Comparison of ENCODE assay signal across 23 cellular contexts in the genomic region with DNA sequence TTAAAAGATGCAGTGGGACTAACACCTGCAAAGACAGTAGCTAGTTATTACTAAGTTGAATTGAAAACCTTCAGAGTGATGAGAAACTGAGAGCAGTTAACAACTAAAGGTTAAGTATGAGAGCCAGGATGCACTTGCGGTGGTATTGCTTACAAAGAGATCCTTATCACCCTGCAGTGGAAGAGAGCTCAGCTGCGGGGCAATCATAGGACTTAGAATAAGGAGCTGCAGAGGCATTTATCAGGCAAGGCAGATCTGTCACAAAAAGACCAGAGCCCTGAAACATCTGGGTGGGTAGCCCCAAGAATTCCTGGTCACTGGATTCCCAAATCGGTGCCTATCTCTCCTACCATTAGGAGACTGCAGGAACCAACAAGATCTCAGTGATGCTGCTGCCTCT. TPM values are rescaled to one million over a fixed set of nuclear protein-coding genes. Genes with fewer than 3 reads are reported as not detected.
A peak's percentile ranks its signal among the peaks of the same experiment; 100 is the strongest.
DNase-seq lines count a peak whose midpoint lies in the region; ATAC-seq, FAIRE-seq and TF ChIP-seq lines count a peak whose summit lies in the region.
"Had no signal": no experiment of that assay in that cellular context is flagged by ENCODE, and none has a peak within 500 bp of the region (broad histone marks: within the 10 kb centered on the region; RNA-seq: fewer than 3 reads in every experiment).

No MANE protein-coding gene starts in this region.

- DNase-seq in activated CD4-positive, alpha-beta T cell treated with anti-CD3 and anti-CD28 coated beads, Interleukin-2, amount 10 ng/mL, durations not matched to agents 7 days and 5 days: peak; percentile 21
- no peak for DNase-seq in activated CD4-positive, alpha-beta T cell treated with anti-CD3 and anti-CD28 coated beads, Interleukin-2, amount 50 U/mL, for 4 hours
- peak; percentile 59 for DNase-seq in ELF-1 (ENCODE audit: low read depth, low spot score)
- peak; percentile 8 for DNase-seq in activated CD8-positive, alpha-beta T cell treated with anti-CD3 and anti-CD28 coated beads for 36 hours
- DNase-seq in islet precursor cell: peak; percentile 83
- DNase-seq in GM19239 (ENCODE audit: insufficient read length, low spot score): no peak
- no peak for DNase-seq in HuH-7.5 (ENCODE audit: low spot score)
- DNase-seq in NCI-H446 treated with DMSO at 0.1 percent for 48 hours (lab: John Stamatoyannopoulos, UW): no peak
- DNase-seq: cortex of kidney; endodermal cell; left cardiac atrium; naive B cell; NCI-H1694; NCI-H2171 treated with DMSO at 0.1 percent for 48 hours; NCI-H69; nucleus accumbens; spleen; stimulated activated CD4-positive, alpha-beta T cell treated with anti-CD3 and anti-CD28 coated beads, Interleukin-4, amount 100 ng/mL, for 24 hours; stomach; upper lobe of right lung had no signal

- no peaks in the 10 kb centered on the region for H3K36me3 Mint-ChIP-seq in activated CD4-positive, alpha-beta T cell treated with anti-CD3 and anti-CD28 coated beads, Interleukin-2, amount 10 ng/mL, durations not matched to agents 7 days and 5 days (ENCODE audit: low read depth)
- no peaks in the 10 kb centered on the region for H3K36me3 Mint-ChIP-seq in activated CD8-positive, alpha-beta T cell treated with anti-CD3 and anti-CD28 coated beads for 36 hours (ENCODE audit: low read depth)
- H3K36me3 Mint-ChIP-seq: memory B cell, naive B cell had no signal

- intact Hi-C loops in activated CD8-positive, alpha-beta T cell treated with anti-CD3 and anti-CD28 coated beads for 36 hours (cut with micrococcal nuclease): no loop called here

- ATAC-seq in activated CD8-positive, alpha-beta T cell treated with anti-CD3 and anti-CD28 coated beads for 36 hours: peak; percentile 58
- ATAC-seq: left cardiac atrium, upper lobe of right lung had no signal

- POLR2A ChIA-PET in activated CD4-positive, alpha-beta T cell treated with anti-CD3 and anti-CD28 coated beads, Interleukin-2, amount 10 ng/mL, durations not matched to agents 7 days and 5 days (lab: Charles Lee): no interaction called here
- POLR2A ChIA-PET in activated CD8-positive, alpha-beta T cell treated with anti-CD3 and anti-CD28 coated beads for 36 hours (lab: Charles Lee): no interaction called here

- H3K27ac Mint-ChIP-seq in activated CD4-positive, alpha-beta T cell treated with anti-CD3 and anti-CD28 coated beads, Interleukin-2, amount 10 ng/mL, durations not matched to agents 7 days and 5 days: no peak overlapping the region
- H3K27ac Mint-ChIP-seq in activated CD8-positive, alpha-beta T cell treated with anti-CD3 and anti-CD28 coated beads for 36 hours: no peak overlapping the region
- H3K27ac Mint-ChIP-seq: activated T-helper 1 cell treated with anti-CD3 and anti-CD28 coated beads, Interleukin-12 subunit alpha, Interleukin-12 subunit beta, Interleukin-2, Interleukin-4 antibody, amounts not matched to agents 30 ng/mL and 10 ng/mL and 1 ng/mL, durations not matched to agents 14 hours and 24 hours and 36 hours; endodermal cell; memory B cell; naive B cell had no signal

- no peak overlapping the region for H3K4me3 Mint-ChIP-seq in activated CD4-positive, alpha-beta T cell treated with anti-CD3 and anti-CD28 coated beads, Interleukin-2, amount 10 ng/mL, durations not matched to agents 7 days and 5 days
- H3K4me3 Mint-ChIP-seq in activated CD8-positive, alpha-beta T cell treated with anti-CD3 and anti-CD28 coated beads for 36 hours: no peak overlapping the region
- H3K4me3 Mint-ChIP-seq: activated T-helper 1 cell treated with anti-CD3 and anti-CD28 coated beads, Interleukin-12 subunit alpha, Interleukin-12 subunit beta, Interleukin-2, Interleukin-4 antibody, amounts not matched to agents 30 ng/mL and 10 ng/mL and 1 ng/mL, durations not matched to agents 14 hours and 24 hours and 36 hours; endodermal cell; memory B cell; naive B cell had no signal

- H3K9me3 Mint-ChIP-seq in activated CD4-positive, alpha-beta T cell treated with anti-CD3 and anti-CD28 coated beads, Interleukin-2, amount 10 ng/mL, durations not matched to agents 7 days and 5 days: no peaks in the 10 kb centered on the region
- no peaks in the 10 kb centered on the region for H3K9me3 Mint-ChIP-seq in activated CD8-positive, alpha-beta T cell treated with anti-CD3 and anti-CD28 coated beads for 36 hours
- H3K9me3 Mint-ChIP-seq: activated T-helper 1 cell treated with anti-CD3 and anti-CD28 coated beads, Interleukin-12 subunit alpha, Interleukin-12 subunit beta, Interleukin-2, Interleukin-4 antibody, amounts not matched to agents 30 ng/mL and 10 ng/mL and 1 ng/mL, durations not matched to agents 14 hours and 24 hours and 36 hours; endodermal cell; memory B cell; naive B cell had no signal

- no peak for FAIRE-seq in GM19239 (lab: Jason Lieb, UNC)
- FAIRE-seq: H54 had no signal

- TF ChIP-seq CTCF in activated CD8-positive, alpha-beta T cell treated with anti-CD3 and anti-CD28 coated beads for 36 hours (IDR thresholded peaks at IDR 0.05): no peak

- peaks cover 16% of the 10 kb centered on the region for H3K27me3 Mint-ChIP-seq in activated CD4-positive, alpha-beta T cell treated with anti-CD3 and anti-CD28 coated beads, Interleukin-2, amount 10 ng/mL, durations not matched to agents 7 days and 5 days
- H3K27me3 Mint-ChIP-seq in activated CD8-positive, alpha-beta T cell treated with anti-CD3 and anti-CD28 coated beads for 36 hours: peaks cover 14% of the 10 kb centered on the region

- H3K4me1 Mint-ChIP-seq in activated CD4-positive, alpha-beta T cell treated with anti-CD3 and anti-CD28 coated beads, Interleukin-2, amount 10 ng/mL, durations not matched to agents 7 days and 5 days: no peaks in the 10 kb centered on the region
- H3K4me1 Mint-ChIP-seq in activated CD8-positive, alpha-beta T cell treated with anti-CD3 and anti-CD28 coated beads for 36 hours (ENCODE audit: low read depth): no peaks in the 10 kb centered on the region
- H3K4me1 Mint-ChIP-seq: memory B cell, naive B cell had no signal

- CTCF ChIA-PET in activated CD4-positive, alpha-beta T cell treated with anti-CD3 and anti-CD28 coated beads, Interleukin-2, amount 10 ng/mL, durations not matched to agents 7 days and 5 days (lab: Charles Lee): no interaction called here
- CTCF ChIA-PET in activated CD8-positive, alpha-beta T cell treated with anti-CD3 and anti-CD28 coated beads for 36 hours (lab: Charles Lee): interaction anchor here (0.9 kb wide), 1 partner anchor 153 kb away, joined by 4 read pairs; no protein-coding TSS in a partner anchor

RNA-seq across cellular contexts. Expression of a gene that starts 34.3 kb away (rescaled TPM):
- total RNA-seq in activated CD4-positive, alpha-beta T cell treated with anti-CD3 and anti-CD28 coated beads, Interleukin-2, amount 10 ng/mL, durations not matched to agents 7 days and 5 days: not detected
- not detected for total RNA-seq in activated CD8-positive, alpha-beta T cell treated with anti-CD3 and anti-CD28 coated beads for 36 hours
- total RNA-seq: activated T-helper 1 cell treated with anti-CD3 and anti-CD28 coated beads, Interleukin-12 subunit alpha, Interleukin-12 subunit beta, Interleukin-2, Interleukin-4 antibody, amounts not matched to agents 30 ng/mL and 10 ng/mL and 1 ng/mL, durations not matched to agents 14 hours and 24 hours and 36 hours; spleen had no signal

Comparison
In these comparisons a context has a peak if more than half of its experiments do, and no peak if none do; other contexts are left out.
1. DNase-seq: peak in activated CD4-positive, alpha-beta T cell treated with anti-CD3 and anti-CD28 coated beads, Interleukin-2, amount 10 ng/mL, durations not matched to agents 7 days and 5 days (single experiment), ELF-1 (single experiment), activated CD8-positive, alpha-beta T cell treated with anti-CD3 and anti-CD28 coated beads for 36 hours (single experiment) and islet precursor cell (single experiment); none in activated CD4-positive, alpha-beta T cell treated with anti-CD3 and anti-CD28 coated beads, Interleukin-2, amount 50 U/mL, for 4 hours (0 of 2), GM19239 (single experiment), HuH-7.5 (single experiment) and NCI-H446 treated with DMSO at 0.1 percent for 48 hours (single experiment).